In the genomic region with DNA sequence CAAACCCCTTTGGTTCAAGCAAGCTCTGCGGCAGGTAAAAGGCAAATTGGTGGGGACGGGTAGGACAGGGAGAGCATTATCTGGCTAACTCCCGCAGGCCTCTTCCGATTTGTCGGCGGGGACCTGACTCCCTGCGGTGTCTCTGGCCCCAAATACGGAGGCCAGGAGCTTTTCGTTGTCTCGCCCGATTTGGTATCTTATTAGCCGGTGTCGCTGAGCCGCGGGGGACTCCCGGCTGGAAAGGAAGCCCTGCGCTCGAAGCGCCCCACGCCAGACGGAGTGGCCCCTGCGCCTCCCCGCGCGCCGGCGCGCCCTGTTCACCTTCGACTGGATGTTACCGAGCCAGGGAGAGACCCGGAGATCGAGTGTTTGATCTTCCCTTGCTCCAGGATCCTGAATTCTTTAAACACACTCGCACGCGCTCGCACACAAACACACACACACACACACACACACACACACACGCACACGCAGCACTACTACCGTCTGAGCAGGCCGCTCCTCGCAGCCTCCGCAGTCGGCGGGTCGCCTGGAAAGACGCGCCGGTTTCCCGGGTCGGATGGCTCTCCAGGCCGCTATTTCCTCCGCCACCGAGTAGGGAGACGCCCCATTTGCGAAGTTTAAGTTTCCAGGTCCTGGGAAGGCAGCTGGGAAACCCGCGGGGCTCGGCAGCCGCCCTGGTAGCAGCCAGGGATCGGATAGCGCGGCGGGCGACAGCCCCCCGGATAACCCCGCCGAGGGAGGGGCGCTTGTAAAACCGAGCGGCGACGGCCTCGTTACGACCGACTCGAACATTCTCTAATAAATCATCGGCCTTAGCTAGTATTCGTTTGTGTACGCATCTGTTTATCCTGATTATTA, we compare ENCODE assay signal across 1 cellular context.
TF ChIP-seq lines count a peak whose summit lies in the region.

No MANE protein-coding gene starts in this region.

TF ChIP-seq in K562, 482 proteins besides CTCF, POLR2A, EP300 and RAD21:
- TF ChIP-seq FOXP1 (CRISPR knock-in tag; IDR thresholded peaks at IDR 0.05) (no peak), ZNF444 (CRISPR knock-in tag; IDR thresholded peaks at IDR 0.05) (no peak), CBX8 (IDR thresholded peaks at IDR 0.05; ENCODE audit: borderline replicate concordance, extremely low read depth, low read depth, low read length, poor library complexity, severe bottlenecking) (peak; percentile 34)
- TF ChIP-seq, protein P1, sequence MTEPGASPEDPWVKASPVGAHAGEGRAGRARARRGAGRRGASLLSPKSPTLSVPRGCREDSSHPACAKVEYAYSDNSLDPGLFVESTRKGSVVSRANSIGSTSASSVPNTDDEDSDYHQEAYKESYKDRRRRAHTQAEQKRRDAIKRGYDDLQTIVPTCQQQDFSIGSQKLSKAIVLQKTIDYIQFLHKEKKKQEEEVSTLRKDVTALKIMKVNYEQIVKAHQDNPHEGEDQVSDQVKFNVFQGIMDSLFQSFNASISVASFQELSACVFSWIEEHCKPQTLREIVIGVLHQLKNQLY (CRISPR knock-in tag; conservative IDR thresholded peaks at IDR 0.05), result no peak
- TF ChIP-seq, protein P2, sequence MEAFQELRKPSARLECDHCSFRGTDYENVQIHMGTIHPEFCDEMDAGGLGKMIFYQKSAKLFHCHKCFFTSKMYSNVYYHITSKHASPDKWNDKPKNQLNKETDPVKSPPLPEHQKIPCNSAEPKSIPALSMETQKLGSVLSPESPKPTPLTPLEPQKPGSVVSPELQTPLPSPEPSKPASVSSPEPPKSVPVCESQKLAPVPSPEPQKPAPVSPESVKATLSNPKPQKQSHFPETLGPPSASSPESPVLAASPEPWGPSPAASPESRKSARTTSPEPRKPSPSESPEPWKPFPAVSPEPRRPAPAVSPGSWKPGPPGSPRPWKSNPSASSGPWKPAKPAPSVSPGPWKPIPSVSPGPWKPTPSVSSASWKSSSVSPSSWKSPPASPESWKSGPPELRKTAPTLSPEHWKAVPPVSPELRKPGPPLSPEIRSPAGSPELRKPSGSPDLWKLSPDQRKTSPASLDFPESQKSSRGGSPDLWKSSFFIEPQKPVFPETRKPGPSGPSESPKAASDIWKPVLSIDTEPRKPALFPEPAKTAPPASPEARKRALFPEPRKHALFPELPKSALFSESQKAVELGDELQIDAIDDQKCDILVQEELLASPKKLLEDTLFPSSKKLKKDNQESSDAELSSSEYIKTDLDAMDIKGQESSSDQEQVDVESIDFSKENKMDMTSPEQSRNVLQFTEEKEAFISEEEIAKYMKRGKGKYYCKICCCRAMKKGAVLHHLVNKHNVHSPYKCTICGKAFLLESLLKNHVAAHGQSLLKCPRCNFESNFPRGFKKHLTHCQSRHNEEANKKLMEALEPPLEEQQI (IDR thresholded peaks at IDR 0.05), result no peak
- TF ChIP-seq, protein P3, sequence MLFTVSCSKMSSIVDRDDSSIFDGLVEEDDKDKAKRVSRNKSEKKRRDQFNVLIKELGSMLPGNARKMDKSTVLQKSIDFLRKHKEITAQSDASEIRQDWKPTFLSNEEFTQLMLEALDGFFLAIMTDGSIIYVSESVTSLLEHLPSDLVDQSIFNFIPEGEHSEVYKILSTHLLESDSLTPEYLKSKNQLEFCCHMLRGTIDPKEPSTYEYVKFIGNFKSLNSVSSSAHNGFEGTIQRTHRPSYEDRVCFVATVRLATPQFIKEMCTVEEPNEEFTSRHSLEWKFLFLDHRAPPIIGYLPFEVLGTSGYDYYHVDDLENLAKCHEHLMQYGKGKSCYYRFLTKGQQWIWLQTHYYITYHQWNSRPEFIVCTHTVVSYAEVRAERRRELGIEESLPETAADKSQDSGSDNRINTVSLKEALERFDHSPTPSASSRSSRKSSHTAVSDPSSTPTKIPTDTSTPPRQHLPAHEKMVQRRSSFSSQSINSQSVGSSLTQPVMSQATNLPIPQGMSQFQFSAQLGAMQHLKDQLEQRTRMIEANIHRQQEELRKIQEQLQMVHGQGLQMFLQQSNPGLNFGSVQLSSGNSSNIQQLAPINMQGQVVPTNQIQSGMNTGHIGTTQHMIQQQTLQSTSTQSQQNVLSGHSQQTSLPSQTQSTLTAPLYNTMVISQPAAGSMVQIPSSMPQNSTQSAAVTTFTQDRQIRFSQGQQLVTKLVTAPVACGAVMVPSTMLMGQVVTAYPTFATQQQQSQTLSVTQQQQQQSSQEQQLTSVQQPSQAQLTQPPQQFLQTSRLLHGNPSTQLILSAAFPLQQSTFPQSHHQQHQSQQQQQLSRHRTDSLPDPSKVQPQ (CRISPR knock-in tag; IDR thresholded peaks at IDR 0.05; ENCODE audit: borderline replicate concordance), result no peak
